In the genomic region with DNA sequence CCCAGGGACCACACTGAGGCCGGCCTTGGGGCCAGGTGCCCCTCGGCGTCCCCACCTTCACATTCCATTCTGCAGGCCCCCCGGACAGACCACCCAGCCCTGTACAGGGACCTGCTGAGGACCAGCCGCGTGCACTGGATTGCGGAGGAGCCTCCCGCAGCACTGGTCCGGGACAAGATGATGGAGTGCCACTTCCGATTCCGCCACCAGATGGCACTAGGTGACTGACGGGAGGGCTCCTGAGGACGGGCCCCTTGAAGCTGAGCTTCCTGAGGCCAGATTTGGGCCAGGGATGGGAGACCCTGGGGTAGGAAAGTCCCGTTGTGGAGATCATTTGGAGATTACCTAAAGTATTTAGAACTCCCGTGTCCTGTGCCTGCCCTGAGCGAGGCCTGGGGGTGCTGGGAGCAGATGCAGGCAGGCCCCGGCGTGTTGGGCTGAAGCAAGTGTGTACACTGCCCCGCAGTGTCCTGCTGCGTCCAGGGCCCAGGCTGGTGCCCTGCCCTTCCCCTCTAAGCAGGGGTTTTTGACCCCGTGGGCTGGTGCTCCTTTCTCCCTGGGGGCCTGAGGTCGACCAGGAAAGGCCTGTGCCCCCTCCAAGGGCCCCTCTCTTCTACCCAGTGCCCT, we compare ENCODE assay signal across 9 cellular contexts. TPM values are rescaled to one million over a fixed set of nuclear protein-coding genes. Genes with fewer than 3 reads are reported as not detected.
DNase-seq lines count a peak whose midpoint lies in the region; ATAC-seq and TF ChIP-seq lines count a peak whose summit lies in the region.
"Had no signal": no experiment of that assay in that cellular context is flagged by ENCODE, and none has a peak within 500 bp of the region (broad histone marks: within the 10 kb centered on the region; RNA-seq: fewer than 3 reads in every experiment).

No MANE protein-coding gene starts in this region.

- H3K27ac ChIP-seq in lower lobe of right lung, result no peak overlapping the region

- H3K36me3 Mint-ChIP-seq in activated CD4-positive, alpha-beta T cell treated with anti-CD3 and anti-CD28 coated beads, Interleukin-2, amount 10 ng/mL, durations not matched to agents 7 days and 5 days (ENCODE audit: low read depth), result peaks cover 16% of the 10 kb centered on the region

- H3K4me1 Mint-ChIP-seq in activated CD4-positive, alpha-beta T cell treated with anti-CD3 and anti-CD28 coated beads, Interleukin-2, amount 10 ng/mL, durations not matched to agents 7 days and 5 days, result no peaks in the 10 kb centered on the region

- peak overlapping the region; percentile 57 for H3K27ac Mint-ChIP-seq in activated CD4-positive, alpha-beta T cell treated with anti-CD3 and anti-CD28 coated beads, Interleukin-2, amount 10 ng/mL, durations not matched to agents 7 days and 5 days
- H3K27ac Mint-ChIP-seq: dendritic cell treated with granulocyte-macrophage colony-stimulating factor and Interleukin-4, amounts not matched to agents 40 ng/mL and 50 ng/mL, for 4 days had no signal

- CTCF ChIA-PET in activated CD4-positive, alpha-beta T cell treated with anti-CD3 and anti-CD28 coated beads, Interleukin-2, amount 10 ng/mL, durations not matched to agents 7 days and 5 days (lab: Charles Lee), result interaction anchor here (1.8 kb wide), 1 partner anchor 12 kb away, joined by 9 read pairs; no protein-coding TSS in a partner anchor

- no peaks in the 10 kb centered on the region for H3K27me3 Mint-ChIP-seq in activated CD4-positive, alpha-beta T cell treated with anti-CD3 and anti-CD28 coated beads, Interleukin-2, amount 10 ng/mL, durations not matched to agents 7 days and 5 days
- H3K27me3 Mint-ChIP-seq: dendritic cell treated with granulocyte-macrophage colony-stimulating factor and Interleukin-4, amounts not matched to agents 40 ng/mL and 50 ng/mL, for 4 days had no signal

- H3K4me3 ChIP-seq in GM12864 (ENCODE audit: low read depth, low read length), result no peak overlapping the region
- no peak overlapping the region for H3K4me3 ChIP-seq in lower lobe of right lung

- no peaks in the 10 kb centered on the region for H3K27me3 ChIP-seq in lower lobe of right lung (ENCODE audit: low read depth)

- intact Hi-C loops in lower lobe of right lung (cut with DNase I), result no loop called here

- DNase-seq in GM12864 (ENCODE audit: low read depth) (no peak), NAMALWA (ENCODE audit: low spot score) (peak; percentile 70), dedifferentiated amniotic fluid mesenchymal stem cell (ENCODE audit: extremely low spot score) (peak; percentile 48), lower lobe of right lung (peak; percentile 74)
- peak; percentile 68 for DNase-seq in activated CD4-positive, alpha-beta T cell treated with anti-CD3 and anti-CD28 coated beads, Interleukin-2, amount 10 ng/mL, durations not matched to agents 7 days and 5 days
- DNase-seq in stimulated activated CD8-positive, alpha-beta memory T cell treated with anti-CD3 and anti-CD28 coated beads, Interleukin-15, amount 100 ng/mL, for 24 hours (ENCODE audit: low read depth), result peak; percentile 41

- H3K36me3 ChIP-seq in lower lobe of right lung, result peaks cover 83% of the 10 kb centered on the region

- no peak overlapping the region for H3K4me3 Mint-ChIP-seq in activated CD4-positive, alpha-beta T cell treated with anti-CD3 and anti-CD28 coated beads, Interleukin-2, amount 10 ng/mL, durations not matched to agents 7 days and 5 days
- H3K4me3 Mint-ChIP-seq: dendritic cell treated with granulocyte-macrophage colony-stimulating factor and Interleukin-4, amounts not matched to agents 40 ng/mL and 50 ng/mL, for 4 days had no signal

- TF ChIP-seq CTCF in GM12864 (IDR thresholded peaks at IDR 0.05; ENCODE audit: low read depth, low read length, missing control alignments) (peak; percentile 84), lower lobe of right lung (IDR thresholded peaks at IDR 0.05) (peak; percentile 76)

- peaks cover 6% of the 10 kb centered on the region for H3K4me1 ChIP-seq in lower lobe of right lung

- H3K9me3 Mint-ChIP-seq in activated CD4-positive, alpha-beta T cell treated with anti-CD3 and anti-CD28 coated beads, Interleukin-2, amount 10 ng/mL, durations not matched to agents 7 days and 5 days, result no peaks in the 10 kb centered on the region
- H3K9me3 Mint-ChIP-seq: dendritic cell treated with granulocyte-macrophage colony-stimulating factor and Interleukin-4, amounts not matched to agents 40 ng/mL and 50 ng/mL, for 4 days had no signal

- POLR2A ChIA-PET in activated CD4-positive, alpha-beta T cell treated with anti-CD3 and anti-CD28 coated beads, Interleukin-2, amount 10 ng/mL, durations not matched to agents 7 days and 5 days (lab: Charles Lee), result no interaction called here

- ATAC-seq in lower lobe of right lung, result peak; percentile 55 to 57
- no peak for ATAC-seq in HG02870 (IDR thresholded peaks at IDR 0.05; ENCODE audit: unreplicated experiment)
- ATAC-seq in GM21381 (IDR thresholded peaks at IDR 0.05; ENCODE audit: unreplicated experiment), result no peak

- H3K9me3 ChIP-seq in lower lobe of right lung, result no peaks in the 10 kb centered on the region

RNA-seq across cellular contexts. Expression of gene TRMU, which starts 20.0 kb away (rescaled TPM):
- 10 to 100 TPM; 74.3 to 74.4 TPM for total RNA-seq in activated CD4-positive, alpha-beta T cell treated with anti-CD3 and anti-CD28 coated beads, Interleukin-2, amount 10 ng/mL, durations not matched to agents 7 days and 5 days
- total RNA-seq in lower lobe of right lung, result 33.5 TPM

RNA-seq across cellular contexts. Expression of gene GTSE1, which starts 58.8 kb away (rescaled TPM):
- total RNA-seq in activated CD4-positive, alpha-beta T cell treated with anti-CD3 and anti-CD28 coated beads, Interleukin-2, amount 10 ng/mL, durations not matched to agents 7 days and 5 days, result 100 to 1,000 TPM in 1 of 2 experiments, 10 to 100 TPM in 1; 96.4 to 103 TPM
- total RNA-seq in lower lobe of right lung, result 1.4 TPM

Comparison
In these comparisons a context has a peak if more than half of its experiments do, and no peak if none do; other contexts are left out.
1. ATAC-seq: peak in lower lobe of right lung (2 of 2); none in HG02870 (single experiment) and GM21381 (single experiment).
2. RNA of gene GTSE1, which starts 58.8 kb away (total RNA-seq): 96.4 to 103 TPM in activated CD4-positive, alpha-beta T cell treated with anti-CD3 and anti-CD28 coated beads, Interleukin-2, amount 10 ng/mL, durations not matched to agents 7 days and 5 days; 1.4 TPM in lower lobe of right lung (single experiment); every median in the first group is over 10 times any median in the second.